ENCODE assay signal across 17 cellular contexts in genomic region chr21:46040707-46041106, GRCh38.
"Had no signal": no experiment of that assay in that cellular context is flagged by ENCODE, and none has a peak within 500 bp of the region (broad histone marks: within the 10 kb centered on the region; RNA-seq: fewer than 3 reads in every experiment).

No MANE protein-coding gene starts in this region.

- H3K4me1 Mint-ChIP-seq: stimulated activated memory B cell treated with anti-CD40 and anti-IgM and Interleukin-4, amounts not matched to agents 10 μg/mL and 1 μg/mL and 100 μg/mL, for 72 hours; T-helper 17 cell had no signal

- H3K27ac ChIP-seq: esophagus squamous epithelium, foreskin keratinocyte, prostate gland, right lobe of liver, spleen, transverse colon had no signal

- H3K27me3 ChIP-seq: esophagus squamous epithelium, foreskin keratinocyte, right lobe of liver, spleen, transverse colon had no signal

- H3K9me3 Mint-ChIP-seq: stimulated activated memory B cell treated with anti-CD40 and anti-IgM and Interleukin-4, amounts not matched to agents 10 μg/mL and 1 μg/mL and 100 μg/mL, for 72 hours had no signal

- H3K36me3 Mint-ChIP-seq: stimulated activated memory B cell treated with anti-CD40 and anti-IgM and Interleukin-4, amounts not matched to agents 10 μg/mL and 1 μg/mL and 100 μg/mL, for 72 hours had no signal

- H3K4me3 ChIP-seq: esophagus squamous epithelium, prostate gland, right lobe of liver, spleen, transverse colon had no signal

- DNase-seq: activated CD4-positive, alpha-beta T cell treated with anti-CD3 and anti-CD28 coated beads, Interleukin-2, amount 50 U/mL, for 1 hour; activated CD4-positive, CD25-positive, alpha-beta regulatory T cell; activated naive CD4-positive, alpha-beta T cell treated with anti-CD3 and anti-CD28 coated beads, Interleukin-2, amount 50 U/mL, for 16 hours; activated T-cell treated with anti-CD3 and anti-CD28 coated beads for 4 hours; esophagus squamous epithelium; foreskin keratinocyte; kidney; nucleus accumbens; right lobe of liver; spleen; stimulated activated CD4-positive, alpha-beta T cell treated with anti-CD3 and anti-CD28 coated beads, Interleukin-1b, Interleukin-23, amount 100 ng/mL, for 48 hours; substantia nigra; T-helper 17 cell; transverse colon had no signal

- FAIRE-seq: kidney, TTC549 had no signal

- H3K27ac Mint-ChIP-seq: stimulated activated memory B cell treated with anti-CD40 and anti-IgM and Interleukin-4, amounts not matched to agents 10 μg/mL and 1 μg/mL and 100 μg/mL, for 72 hours; T-helper 17 cell had no signal

- H3K4me3 Mint-ChIP-seq: stimulated activated memory B cell treated with anti-CD40 and anti-IgM and Interleukin-4, amounts not matched to agents 10 μg/mL and 1 μg/mL and 100 μg/mL, for 72 hours; T-helper 17 cell had no signal

- H3K9me3 ChIP-seq: esophagus squamous epithelium, prostate gland, right lobe of liver, spleen, transverse colon had no signal

- ATAC-seq: foreskin keratinocyte; right lobe of liver; stimulated activated memory B cell treated with anti-CD40 and anti-IgM and Interleukin-4, amounts not matched to agents 10 μg/mL and 1 μg/mL and 100 μg/mL, for 72 hours; T-helper 17 cell had no signal

- H3K4me1 ChIP-seq: foreskin keratinocyte, prostate gland, right lobe of liver had no signal

- H3K36me3 ChIP-seq: esophagus squamous epithelium, prostate gland, right lobe of liver, spleen, transverse colon had no signal
